In the genomic region with DNA sequence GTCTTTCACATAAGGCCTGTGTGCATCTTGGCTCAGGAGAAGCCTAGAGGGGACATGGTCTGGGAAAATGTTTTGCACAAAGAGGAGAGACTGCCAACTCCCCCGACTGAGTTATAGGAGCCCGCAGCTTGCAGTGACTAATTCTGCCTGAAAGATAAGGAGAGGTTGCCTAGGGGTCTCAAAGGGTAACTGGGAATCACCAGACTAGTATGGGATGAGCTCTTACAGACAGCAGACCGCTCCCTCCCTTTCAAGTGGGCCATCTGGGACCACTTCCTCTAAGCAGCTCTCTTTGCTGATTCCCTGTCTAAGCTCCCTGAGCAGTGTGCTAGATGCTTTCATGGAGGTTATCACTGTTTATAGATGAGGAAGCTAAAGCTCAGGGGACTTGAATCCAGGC, we compare ENCODE assay signal across 29 cellular contexts.
"Had no signal": no experiment of that assay in that cellular context is flagged by ENCODE, and none has a peak within 500 bp of the region (broad histone marks: within the 10 kb centered on the region; RNA-seq: fewer than 3 reads in every experiment).

No MANE protein-coding gene starts in this region.

- H3K9me3 ChIP-seq: body of pancreas, colonic mucosa, esophagus squamous epithelium, psoas muscle, sigmoid colon, stomach, thyroid gland had no signal

- DNase-seq: activated CD4-positive, alpha-beta T cell treated with anti-CD3 and anti-CD28 coated beads for 4 hours; activated CD4-positive, alpha-beta T cell treated with anti-CD3 and anti-CD28 coated beads, Interleukin-2, amount 50 U/mL, for 4 hours; activated naive CD4-positive, alpha-beta T cell; activated T-cell treated with anti-CD3 and anti-CD28 coated beads for 4 hours; activated T-cell treated with anti-CD3 and anti-CD28 coated beads, Interleukin-2, amount 50 U/mL, for 72 hours; anterior cingulate cortex; body of pancreas; cerebellar nuclear complex; colonic mucosa; effector CD8-positive, alpha-beta T cell; esophagus squamous epithelium; kidney; left colon; naive thymus-derived CD8-positive, alpha-beta T cell; nucleus accumbens; psoas muscle; sigmoid colon; small intestine; stimulated activated CD4-positive, alpha-beta T cell treated with anti-CD3 and anti-CD28 coated beads, Interleukin-1b, Interleukin-23, amount 100 ng/mL, for 48 hours; stimulated activated CD4-positive, alpha-beta T cell treated with anti-CD3 and anti-CD28 coated beads, Interleukin-4, amount 100 ng/mL, for 4 hours; stimulated activated CD8-positive, alpha-beta memory T cell treated with anti-CD3 and anti-CD28 coated beads, Interleukin-4, amount 100 ng/mL, for 48 hours; stomach; thyroid gland had no signal

- H3K27ac ChIP-seq: body of pancreas, cardiac muscle cell, colonic mucosa, epithelial cell of prostate, esophagus squamous epithelium, parathyroid adenoma, psoas muscle, sigmoid colon, stomach, thyroid gland, VCaP had no signal

- ATAC-seq: activated naive CD4-positive, alpha-beta T cell treated with anti-CD3 and anti-CD28 coated beads, Interleukin-2, amount 50 U/mL, for 72 hours; activated T-cell treated with anti-CD3 and anti-CD28 coated beads, Interleukin-2, amount 50 U/mL, for 72 hours; body of pancreas; left colon; naive thymus-derived CD8-positive, alpha-beta T cell; psoas muscle; stimulated activated memory B cell treated with anti-CD40 and anti-IgM and Interleukin-4, amounts not matched to agents 10 μg/mL and 1 μg/mL and 100 μg/mL, for 72 hours had no signal

- H2AFZ ChIP-seq: parathyroid adenoma had no signal

- H3K9ac ChIP-seq: parathyroid adenoma had no signal

- H3K4me3 ChIP-seq: body of pancreas, cardiac muscle cell, colonic mucosa, esophagus squamous epithelium, psoas muscle, sigmoid colon, stomach, thyroid gland had no signal

- H3K27me3 ChIP-seq: body of pancreas, cardiac muscle cell, colonic mucosa, esophagus squamous epithelium, stomach, thyroid gland had no signal

- H3K4me1 ChIP-seq: body of pancreas, colonic mucosa, parathyroid adenoma, psoas muscle, sigmoid colon, stomach had no signal

- H3K79me2 ChIP-seq: parathyroid adenoma had no signal

- H3K36me3 ChIP-seq: cardiac muscle cell, colonic mucosa, esophagus squamous epithelium, sigmoid colon, stomach, thyroid gland had no signal
